In the genomic region with DNA sequence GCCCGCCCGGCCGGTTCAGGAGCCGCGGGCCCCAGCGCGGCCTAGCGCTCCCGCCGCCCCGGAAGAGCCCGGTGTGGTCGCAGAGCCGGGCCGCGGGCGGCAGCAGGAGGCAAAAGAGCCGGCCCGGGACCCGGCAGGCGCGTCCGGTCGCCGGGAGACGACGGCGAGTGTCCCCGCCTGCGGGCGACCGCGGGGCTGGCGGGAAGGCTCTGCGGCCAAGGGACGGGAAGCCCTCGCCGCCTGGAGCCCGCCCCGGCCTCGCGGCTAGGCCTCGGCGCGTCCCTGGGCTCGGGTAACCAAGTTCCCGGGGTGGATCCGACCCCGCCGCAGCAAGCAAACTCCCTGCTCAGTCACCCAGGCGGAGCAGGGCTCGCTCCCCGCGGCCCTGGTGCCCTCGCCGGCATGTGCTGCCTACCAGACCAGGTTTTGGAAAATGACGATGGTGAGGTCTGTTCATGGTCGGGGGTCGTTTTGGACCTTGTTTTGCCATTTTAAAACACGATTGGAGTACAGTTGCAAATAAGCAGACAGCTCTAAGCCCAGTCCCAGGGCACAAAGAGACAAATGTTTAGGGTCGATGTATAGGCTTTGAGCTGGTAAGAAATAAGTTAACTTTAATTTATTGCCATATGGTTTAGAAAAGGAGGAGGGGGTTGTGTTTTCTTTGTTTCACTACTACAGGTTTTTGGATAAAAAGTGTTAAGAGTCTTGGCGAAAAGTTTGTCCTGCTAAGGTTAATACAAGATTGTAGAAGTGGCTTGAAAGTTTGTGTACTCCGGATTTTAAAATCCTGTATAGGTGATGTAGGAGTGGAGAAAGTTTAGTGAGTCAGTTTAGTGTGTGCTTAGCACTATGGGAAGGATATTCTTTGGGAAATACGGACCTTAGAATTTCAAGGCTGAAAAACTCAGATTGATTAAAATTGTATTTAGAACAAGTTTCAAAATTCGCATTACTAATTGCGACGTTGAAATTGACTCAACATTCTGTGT, we compare ENCODE assay signal across 1 cellular context.
TF ChIP-seq lines count a peak whose summit lies in the region.

No MANE protein-coding gene starts in this region.

TF ChIP-seq in HepG2, 621 proteins besides CTCF, POLR2A, EP300 and RAD21 (continued from another document and continues in another):
- TF ChIP-seq, protein P1, sequence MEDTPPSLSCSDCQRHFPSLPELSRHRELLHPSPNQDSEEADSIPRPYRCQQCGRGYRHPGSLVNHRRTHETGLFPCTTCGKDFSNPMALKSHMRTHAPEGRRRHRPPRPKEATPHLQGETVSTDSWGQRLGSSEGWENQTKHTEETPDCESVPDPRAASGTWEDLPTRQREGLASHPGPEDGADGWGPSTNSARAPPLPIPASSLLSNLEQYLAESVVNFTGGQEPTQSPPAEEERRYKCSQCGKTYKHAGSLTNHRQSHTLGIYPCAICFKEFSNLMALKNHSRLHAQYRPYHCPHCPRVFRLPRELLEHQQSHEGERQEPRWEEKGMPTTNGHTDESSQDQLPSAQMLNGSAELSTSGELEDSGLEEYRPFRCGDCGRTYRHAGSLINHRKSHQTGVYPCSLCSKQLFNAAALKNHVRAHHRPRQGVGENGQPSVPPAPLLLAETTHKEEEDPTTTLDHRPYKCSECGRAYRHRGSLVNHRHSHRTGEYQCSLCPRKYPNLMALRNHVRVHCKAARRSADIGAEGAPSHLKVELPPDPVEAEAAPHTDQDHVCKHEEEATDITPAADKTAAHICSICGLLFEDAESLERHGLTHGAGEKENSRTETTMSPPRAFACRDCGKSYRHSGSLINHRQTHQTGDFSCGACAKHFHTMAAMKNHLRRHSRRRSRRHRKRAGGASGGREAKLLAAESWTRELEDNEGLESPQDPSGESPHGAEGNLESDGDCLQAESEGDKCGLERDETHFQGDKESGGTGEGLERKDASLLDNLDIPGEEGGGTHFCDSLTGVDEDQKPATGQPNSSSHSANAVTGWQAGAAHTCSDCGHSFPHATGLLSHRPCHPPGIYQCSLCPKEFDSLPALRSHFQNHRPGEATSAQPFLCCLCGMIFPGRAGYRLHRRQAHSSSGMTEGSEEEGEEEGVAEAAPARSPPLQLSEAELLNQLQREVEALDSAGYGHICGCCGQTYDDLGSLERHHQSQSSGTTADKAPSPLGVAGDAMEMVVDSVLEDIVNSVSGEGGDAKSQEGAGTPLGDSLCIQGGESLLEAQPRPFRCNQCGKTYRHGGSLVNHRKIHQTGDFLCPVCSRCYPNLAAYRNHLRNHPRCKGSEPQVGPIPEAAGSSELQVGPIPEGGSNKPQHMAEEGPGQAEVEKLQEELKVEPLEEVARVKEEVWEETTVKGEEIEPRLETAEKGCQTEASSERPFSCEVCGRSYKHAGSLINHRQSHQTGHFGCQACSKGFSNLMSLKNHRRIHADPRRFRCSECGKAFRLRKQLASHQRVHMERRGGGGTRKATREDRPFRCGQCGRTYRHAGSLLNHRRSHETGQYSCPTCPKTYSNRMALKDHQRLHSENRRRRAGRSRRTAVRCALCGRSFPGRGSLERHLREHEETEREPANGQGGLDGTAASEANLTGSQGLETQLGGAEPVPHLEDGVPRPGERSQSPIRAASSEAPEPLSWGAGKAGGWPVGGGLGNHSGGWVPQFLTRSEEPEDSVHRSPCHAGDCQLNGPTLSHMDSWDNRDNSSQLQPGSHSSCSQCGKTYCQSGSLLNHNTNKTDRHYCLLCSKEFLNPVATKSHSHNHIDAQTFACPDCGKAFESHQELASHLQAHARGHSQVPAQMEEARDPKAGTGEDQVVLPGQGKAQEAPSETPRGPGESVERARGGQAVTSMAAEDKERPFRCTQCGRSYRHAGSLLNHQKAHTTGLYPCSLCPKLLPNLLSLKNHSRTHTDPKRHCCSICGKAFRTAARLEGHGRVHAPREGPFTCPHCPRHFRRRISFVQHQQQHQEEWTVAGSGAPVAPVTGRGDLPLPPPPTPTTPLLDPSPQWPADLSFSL (CRISPR knock-in tag; IDR thresholded peaks at IDR 0.05) = no peak
- no peak for TF ChIP-seq KDM3A (CRISPR knock-in tag; IDR thresholded peaks at IDR 0.05; ENCODE audit: low read depth)
- TF ChIP-seq ZKSCAN1 (IDR thresholded peaks at IDR 0.05; ENCODE audit: low read length) = no peak
- peak; percentile 73; the same call in 1 of the 2 replicates for TF ChIP-seq SMAD1 (CRISPR knock-in tag; IDR thresholded peaks at IDR 0.05; ENCODE audit: borderline replicate concordance, low read depth)
- TF ChIP-seq, protein P2, sequence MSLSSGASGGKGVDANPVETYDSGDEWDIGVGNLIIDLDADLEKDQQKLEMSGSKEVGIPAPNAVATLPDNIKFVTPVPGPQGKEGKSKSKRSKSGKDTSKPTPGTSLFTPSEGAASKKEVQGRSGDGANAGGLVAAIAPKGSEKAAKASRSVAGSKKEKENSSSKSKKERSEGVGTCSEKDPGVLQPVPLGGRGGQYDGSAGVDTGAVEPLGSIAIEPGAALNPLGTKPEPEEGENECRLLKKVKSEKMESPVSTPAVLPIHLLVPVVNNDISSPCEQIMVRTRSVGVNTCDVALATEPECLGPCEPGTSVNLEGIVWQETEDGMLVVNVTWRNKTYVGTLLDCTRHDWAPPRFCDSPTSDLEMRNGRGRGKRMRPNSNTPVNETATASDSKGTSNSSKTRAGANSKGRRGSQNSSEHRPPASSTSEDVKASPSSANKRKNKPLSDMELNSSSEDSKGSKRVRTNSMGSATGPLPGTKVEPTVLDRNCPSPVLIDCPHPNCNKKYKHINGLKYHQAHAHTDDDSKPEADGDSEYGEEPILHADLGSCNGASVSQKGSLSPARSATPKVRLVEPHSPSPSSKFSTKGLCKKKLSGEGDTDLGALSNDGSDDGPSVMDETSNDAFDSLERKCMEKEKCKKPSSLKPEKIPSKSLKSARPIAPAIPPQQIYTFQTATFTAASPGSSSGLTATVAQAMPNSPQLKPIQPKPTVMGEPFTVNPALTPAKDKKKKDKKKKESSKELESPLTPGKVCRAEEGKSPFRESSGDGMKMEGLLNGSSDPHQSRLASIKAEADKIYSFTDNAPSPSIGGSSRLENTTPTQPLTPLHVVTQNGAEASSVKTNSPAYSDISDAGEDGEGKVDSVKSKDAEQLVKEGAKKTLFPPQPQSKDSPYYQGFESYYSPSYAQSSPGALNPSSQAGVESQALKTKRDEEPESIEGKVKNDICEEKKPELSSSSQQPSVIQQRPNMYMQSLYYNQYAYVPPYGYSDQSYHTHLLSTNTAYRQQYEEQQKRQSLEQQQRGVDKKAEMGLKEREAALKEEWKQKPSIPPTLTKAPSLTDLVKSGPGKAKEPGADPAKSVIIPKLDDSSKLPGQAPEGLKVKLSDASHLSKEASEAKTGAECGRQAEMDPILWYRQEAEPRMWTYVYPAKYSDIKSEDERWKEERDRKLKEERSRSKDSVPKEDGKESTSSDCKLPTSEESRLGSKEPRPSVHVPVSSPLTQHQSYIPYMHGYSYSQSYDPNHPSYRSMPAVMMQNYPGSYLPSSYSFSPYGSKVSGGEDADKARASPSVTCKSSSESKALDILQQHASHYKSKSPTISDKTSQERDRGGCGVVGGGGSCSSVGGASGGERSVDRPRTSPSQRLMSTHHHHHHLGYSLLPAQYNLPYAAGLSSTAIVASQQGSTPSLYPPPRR (CRISPR knock-in tag; IDR thresholded peaks at IDR 0.05; ENCODE audit: borderline replicate concordance) = no peak
- no peak for TF ChIP-seq RELA (CRISPR knock-in tag; IDR thresholded peaks at IDR 0.05)
- no peak for TF ChIP-seq AKAP8 (CRISPR knock-in tag; IDR thresholded peaks at IDR 0.05)
- TF ChIP-seq ZBTB20 (CRISPR knock-in tag; IDR thresholded peaks at IDR 0.05; ENCODE audit: borderline replicate concordance, low read depth) = peak; percentile 47; the same call in 1 of the 2 replicates
- TF ChIP-seq, protein P3, sequence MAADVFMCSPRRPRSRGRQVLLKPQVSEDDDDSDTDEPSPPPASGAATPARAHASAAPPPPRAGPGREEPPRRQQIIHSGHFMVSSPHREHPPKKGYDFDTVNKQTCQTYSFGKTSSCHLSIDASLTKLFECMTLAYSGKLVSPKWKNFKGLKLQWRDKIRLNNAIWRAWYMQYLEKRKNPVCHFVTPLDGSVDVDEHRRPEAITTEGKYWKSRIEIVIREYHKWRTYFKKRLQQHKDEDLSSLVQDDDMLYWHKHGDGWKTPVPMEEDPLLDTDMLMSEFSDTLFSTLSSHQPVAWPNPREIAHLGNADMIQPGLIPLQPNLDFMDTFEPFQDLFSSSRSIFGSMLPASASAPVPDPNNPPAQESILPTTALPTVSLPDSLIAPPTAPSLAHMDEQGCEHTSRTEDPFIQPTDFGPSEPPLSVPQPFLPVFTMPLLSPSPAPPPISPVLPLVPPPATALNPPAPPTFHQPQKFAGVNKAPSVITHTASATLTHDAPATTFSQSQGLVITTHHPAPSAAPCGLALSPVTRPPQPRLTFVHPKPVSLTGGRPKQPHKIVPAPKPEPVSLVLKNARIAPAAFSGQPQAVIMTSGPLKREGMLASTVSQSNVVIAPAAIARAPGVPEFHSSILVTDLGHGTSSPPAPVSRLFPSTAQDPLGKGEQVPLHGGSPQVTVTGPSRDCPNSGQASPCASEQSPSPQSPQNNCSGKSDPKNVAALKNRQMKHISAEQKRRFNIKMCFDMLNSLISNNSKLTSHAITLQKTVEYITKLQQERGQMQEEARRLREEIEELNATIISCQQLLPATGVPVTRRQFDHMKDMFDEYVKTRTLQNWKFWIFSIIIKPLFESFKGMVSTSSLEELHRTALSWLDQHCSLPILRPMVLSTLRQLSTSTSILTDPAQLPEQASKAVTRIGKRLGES (CRISPR knock-in tag; IDR thresholded peaks at IDR 0.05; ENCODE audit: borderline replicate concordance) = no peak
- TF ChIP-seq SRY (CRISPR knock-in tag; IDR thresholded peaks at IDR 0.05) = 0 out of 2 replicates have a peak, but pooled peaks have one; percentile 27
- TF ChIP-seq HDAC6 (IDR thresholded peaks at IDR 0.05; ENCODE audit: low read depth, low read length) = no peak
- no peak for TF ChIP-seq ZNF570 (CRISPR knock-in tag; IDR thresholded peaks at IDR 0.05; ENCODE audit: borderline replicate concordance)
- TF ChIP-seq ZNF569 (CRISPR knock-in tag; IDR thresholded peaks at IDR 0.05; ENCODE audit: borderline replicate concordance) = no peak
- no peak for TF ChIP-seq ZNF17 (CRISPR knock-in tag; IDR thresholded peaks at IDR 0.05)
- TF ChIP-seq, protein P4, sequence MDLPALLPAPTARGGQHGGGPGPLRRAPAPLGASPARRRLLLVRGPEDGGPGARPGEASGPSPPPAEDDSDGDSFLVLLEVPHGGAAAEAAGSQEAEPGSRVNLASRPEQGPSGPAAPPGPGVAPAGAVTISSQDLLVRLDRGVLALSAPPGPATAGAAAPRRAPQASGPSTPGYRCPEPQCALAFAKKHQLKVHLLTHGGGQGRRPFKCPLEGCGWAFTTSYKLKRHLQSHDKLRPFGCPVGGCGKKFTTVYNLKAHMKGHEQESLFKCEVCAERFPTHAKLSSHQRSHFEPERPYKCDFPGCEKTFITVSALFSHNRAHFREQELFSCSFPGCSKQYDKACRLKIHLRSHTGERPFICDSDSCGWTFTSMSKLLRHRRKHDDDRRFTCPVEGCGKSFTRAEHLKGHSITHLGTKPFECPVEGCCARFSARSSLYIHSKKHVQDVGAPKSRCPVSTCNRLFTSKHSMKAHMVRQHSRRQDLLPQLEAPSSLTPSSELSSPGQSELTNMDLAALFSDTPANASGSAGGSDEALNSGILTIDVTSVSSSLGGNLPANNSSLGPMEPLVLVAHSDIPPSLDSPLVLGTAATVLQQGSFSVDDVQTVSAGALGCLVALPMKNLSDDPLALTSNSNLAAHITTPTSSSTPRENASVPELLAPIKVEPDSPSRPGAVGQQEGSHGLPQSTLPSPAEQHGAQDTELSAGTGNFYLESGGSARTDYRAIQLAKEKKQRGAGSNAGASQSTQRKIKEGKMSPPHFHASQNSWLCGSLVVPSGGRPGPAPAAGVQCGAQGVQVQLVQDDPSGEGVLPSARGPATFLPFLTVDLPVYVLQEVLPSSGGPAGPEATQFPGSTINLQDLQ (CRISPR knock-in tag; IDR thresholded peaks at IDR 0.05) = peak; percentile 82; the same call in 1 of the 2 replicates
- TF ChIP-seq MED8 (CRISPR knock-in tag; IDR thresholded peaks at IDR 0.05; ENCODE audit: insufficient replicate concordance) = no peak
- TF ChIP-seq, protein P5, sequence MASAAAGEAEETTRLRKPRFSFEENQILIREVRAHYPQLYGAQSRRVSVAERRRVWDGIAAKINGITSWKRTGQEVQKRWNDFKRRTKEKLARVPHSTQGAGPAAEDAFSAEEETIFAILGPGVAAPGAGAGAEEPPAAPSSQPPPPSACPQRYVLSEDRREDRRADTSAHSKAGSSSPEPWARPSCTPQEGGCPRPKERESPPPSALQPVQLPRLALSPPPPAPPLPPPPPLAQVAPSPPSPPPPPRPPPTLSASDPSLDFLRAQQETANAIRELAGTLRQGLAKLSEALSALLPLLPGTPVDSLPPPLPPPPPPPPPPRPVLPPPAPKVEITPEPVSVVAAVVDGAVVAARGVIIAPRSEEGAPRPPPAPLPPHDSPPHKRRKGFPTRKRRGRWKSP (CRISPR knock-in tag; IDR thresholded peaks at IDR 0.05) = no peak
- no peak for TF ChIP-seq PRPF4 (IDR thresholded peaks at IDR 0.05; ENCODE audit: low read depth, low read length, poor library complexity, severe bottlenecking)
- 0 out of 2 replicates have a peak, but pooled peaks have one; percentile 26 for TF ChIP-seq CHCHD3 (CRISPR knock-in tag; IDR thresholded peaks at IDR 0.05)
- TF ChIP-seq ZNF20 (CRISPR knock-in tag; IDR thresholded peaks at IDR 0.05) = no peak
- no peak for TF ChIP-seq ZNF720 (CRISPR knock-in tag; IDR thresholded peaks at IDR 0.05)
- TF ChIP-seq MATR3 (CRISPR knock-in tag; IDR thresholded peaks at IDR 0.05) = no peak
- TF ChIP-seq ZNF30 (CRISPR knock-in tag; IDR thresholded peaks at IDR 0.05) = no peak
- TF ChIP-seq BRCA1 (CRISPR knock-in tag; IDR thresholded peaks at IDR 0.05) = no peak
- TF ChIP-seq ZSCAN9 (CRISPR knock-in tag; IDR thresholded peaks at IDR 0.05; ENCODE audit: borderline replicate concordance) = no peak
- peak; percentile 53; the same call in 1 of the 2 replicates for TF ChIP-seq GABPB1 (CRISPR knock-in tag; IDR thresholded peaks at IDR 0.05)
- TF ChIP-seq SP1 (IDR thresholded peaks at IDR 0.05) = no peak
- no peak for TF ChIP-seq SP1 (CRISPR knock-in tag; IDR thresholded peaks at IDR 0.05)
- no peak for TF ChIP-seq ZNF354B (CRISPR knock-in tag; IDR thresholded peaks at IDR 0.05)
- TF ChIP-seq, protein P6, sequence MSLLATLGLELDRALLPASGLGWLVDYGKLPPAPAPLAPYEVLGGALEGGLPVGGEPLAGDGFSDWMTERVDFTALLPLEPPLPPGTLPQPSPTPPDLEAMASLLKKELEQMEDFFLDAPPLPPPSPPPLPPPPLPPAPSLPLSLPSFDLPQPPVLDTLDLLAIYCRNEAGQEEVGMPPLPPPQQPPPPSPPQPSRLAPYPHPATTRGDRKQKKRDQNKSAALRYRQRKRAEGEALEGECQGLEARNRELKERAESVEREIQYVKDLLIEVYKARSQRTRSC (CRISPR knock-in tag; IDR thresholded peaks at IDR 0.05; ENCODE audit: low read depth) = no peak
- no peak for TF ChIP-seq ONECUT2 (CRISPR knock-in tag; IDR thresholded peaks at IDR 0.05)
- TF ChIP-seq, protein P7, sequence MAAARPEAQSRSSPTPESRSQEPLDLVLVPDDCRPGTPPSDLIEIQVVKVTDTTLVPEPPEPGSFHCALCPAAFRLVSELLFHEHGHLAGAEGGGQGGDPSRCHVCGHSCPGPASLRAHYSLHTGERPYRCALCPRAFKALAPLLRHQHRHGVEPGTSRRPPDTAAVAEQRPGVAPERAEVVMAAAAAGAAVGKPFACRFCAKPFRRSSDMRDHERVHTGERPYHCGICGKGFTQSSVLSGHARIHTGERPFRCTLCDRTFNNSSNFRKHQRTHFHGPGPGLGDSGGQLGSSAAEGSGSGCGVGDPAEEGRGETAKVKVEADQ (CRISPR knock-in tag; IDR thresholded peaks at IDR 0.05; ENCODE audit: borderline replicate concordance) = no peak
- no peak for TF ChIP-seq RBAK (CRISPR knock-in tag; IDR thresholded peaks at IDR 0.05)
- TF ChIP-seq, protein P8, sequence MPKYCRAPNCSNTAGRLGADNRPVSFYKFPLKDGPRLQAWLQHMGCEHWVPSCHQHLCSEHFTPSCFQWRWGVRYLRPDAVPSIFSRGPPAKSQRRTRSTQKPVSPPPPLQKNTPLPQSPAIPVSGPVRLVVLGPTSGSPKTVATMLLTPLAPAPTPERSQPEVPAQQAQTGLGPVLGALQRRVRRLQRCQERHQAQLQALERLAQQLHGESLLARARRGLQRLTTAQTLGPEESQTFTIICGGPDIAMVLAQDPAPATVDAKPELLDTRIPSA (CRISPR knock-in tag; IDR thresholded peaks at IDR 0.05; ENCODE audit: borderline replicate concordance) = no peak
- peak; percentile 17; the same call in 1 of the 2 replicates for TF ChIP-seq PHF20 (CRISPR knock-in tag; IDR thresholded peaks at IDR 0.05)
